Comparison of ENCODE assay signal across 25 cellular contexts in the genomic region with DNA sequence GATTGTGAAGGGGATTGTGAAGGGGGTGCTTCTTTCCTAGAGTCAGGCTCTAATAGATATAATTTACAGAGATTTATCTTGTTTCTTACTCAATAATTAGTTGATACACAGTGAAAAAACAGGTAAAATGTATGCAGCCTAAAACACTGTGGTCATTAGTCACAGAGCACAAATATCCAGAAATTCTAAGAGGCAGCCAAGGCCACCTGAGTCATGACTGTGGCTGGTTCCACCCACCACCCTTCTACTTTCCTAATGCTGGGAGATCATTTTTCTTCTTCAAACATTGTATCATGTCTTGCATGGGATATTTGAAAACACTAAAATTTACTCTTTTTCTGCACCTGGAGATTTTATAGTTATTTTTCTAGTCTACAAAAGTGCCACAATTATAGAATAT.
DNase-seq lines count a peak whose midpoint lies in the region; ATAC-seq and TF ChIP-seq lines count a peak whose summit lies in the region.
"Had no signal": no experiment of that assay in that cellular context is flagged by ENCODE, and none has a peak within 500 bp of the region (broad histone marks: within the 10 kb centered on the region; RNA-seq: fewer than 3 reads in every experiment).

No MANE protein-coding gene starts in this region.

- TF ChIP-seq POLR2A in adrenal gland (IDR thresholded peaks at IDR 0.05): no peak

- H3K36me3 ChIP-seq in GM23248 (ENCODE audit: low read depth) (no peaks in the 10 kb centered on the region), adrenal gland (replicated peaks in 1 of 2) (no peaks in the 10 kb centered on the region), thoracic aorta (no peaks in the 10 kb centered on the region), lower lobe of right lung (no peaks in the 10 kb centered on the region)
- H3K36me3 ChIP-seq: heart left ventricle had no signal

- H3K79me2 ChIP-seq in GM23248 (ENCODE audit: insufficient read depth): no peaks in the 10 kb centered on the region

- H4K20me1 ChIP-seq in GM23248 (ENCODE audit: insufficient read depth): no peaks in the 10 kb centered on the region

- in situ Hi-C loops in GM23248 (cut with MboI): no loop called here

- DNase-seq in GM23248 (peak; percentile 80), adrenal gland (peak; percentile 28 to 61 (median 53)), fibroblast of peridontal ligament (ENCODE audit: extremely low read depth) (peak; percentile 23), thoracic aorta (ENCODE audit: low spot score) (no peak), lower lobe of right lung (no peak), cerebellum (ENCODE audit: low spot score) (no peak), islet precursor cell (no peak)
- DNase-seq: activated CD4-positive, alpha-beta T cell treated with anti-CD3 and anti-CD28 coated beads for 48 hours; activated T-cell treated with anti-CD3 and anti-CD28 coated beads, Interleukin-2, amount 50 U/mL, for 4 hours; AML-193; CD8-positive, alpha-beta T cell; dorsolateral prefrontal cortex; heart left ventricle; KBM-7; left cardiac atrium; mesendoderm; MV-4-11; NCI-H524 treated with DMSO at 0.1 percent for 48 hours; nucleus accumbens; stimulated activated CD4-positive, alpha-beta T cell treated with anti-CD3 and anti-CD28 coated beads, Interleukin-12 subunit alpha, Interleukin-12 subunit beta, amount 100 ng/mL, for 4 hours; stimulated activated CD4-positive, alpha-beta T cell treated with anti-CD3 and anti-CD28 coated beads, Interleukin-4, amount 100 ng/mL, for 24 hours; stimulated activated naive CD4-positive, alpha-beta T cell; T-helper 17 cell; testis had no signal

- H3K27ac ChIP-seq in GM23248 (peak overlapping the region; percentile 38; the same call in 1 of the 2 replicates), adrenal gland (peak overlapping the region in 1 of 5 donors; percentile 29), thoracic aorta (no peak overlapping the region), lower lobe of right lung (no peak overlapping the region)
- H3K27ac ChIP-seq: dorsolateral prefrontal cortex, heart left ventricle, testis had no signal

- H3K4me1 ChIP-seq in GM23248 (ENCODE audit: insufficient read depth) (peaks cover 19% of the 10 kb centered on the region), adrenal gland (replicated peaks in 1 of 2) (no peaks in the 10 kb centered on the region), thoracic aorta (ENCODE audit: control insufficient read depth in 1 of 2, low read depth in 2 of 2) (no peaks in the 10 kb centered on the region), lower lobe of right lung (no peaks in the 10 kb centered on the region)
- H3K4me1 ChIP-seq: heart left ventricle, testis had no signal

- H2AFZ ChIP-seq in GM23248: no peak overlapping the region

- intact Hi-C loops in adrenal gland (cut with DNase I) (no loop called here), lower lobe of right lung (cut with DNase I) (no loop called here)

- TF ChIP-seq CTCF in adrenal gland (IDR thresholded peaks at IDR 0.05): no peak
- TF ChIP-seq CTCF in thoracic aorta (IDR thresholded peaks at IDR 0.05): no peak
- no peak for TF ChIP-seq CTCF in lower lobe of right lung (IDR thresholded peaks at IDR 0.05)

- peaks cover 9% of the 10 kb centered on the region for H3F3A ChIP-seq in GM23248 (ENCODE audit: insufficient read depth)

- H3K4me3 ChIP-seq in GM23248 (no peak overlapping the region), adrenal gland (no peak overlapping the region), thoracic aorta (no peak overlapping the region), lower lobe of right lung (no peak overlapping the region)
- H3K4me3 ChIP-seq: dorsolateral prefrontal cortex, heart left ventricle, SK-N-MC, testis had no signal

- no peak overlapping the region for H3K9ac ChIP-seq in GM23248

- H3K9me2 ChIP-seq in GM23248 (ENCODE audit: insufficient read depth): no peaks in the 10 kb centered on the region

- ATAC-seq in thoracic aorta (ENCODE audit: insufficient number of reproducible peaks, low FRiP score, low read depth) (peak; percentile 50), lower lobe of right lung (no peak)
- ATAC-seq: activated T-cell treated with anti-CD3 and anti-CD28 coated beads, Interleukin-2, amount 50 U/mL, for 4 hours; CD8-positive, alpha-beta T cell; heart left ventricle; left cardiac atrium; T-helper 17 cell had no signal

- H3K9me3 ChIP-seq in GM23248 (ENCODE audit: low read depth): no peaks in the 10 kb centered on the region
- H3K9me3 ChIP-seq in adrenal gland (replicated peaks in 1 of 3): no peaks in the 10 kb centered on the region
- H3K9me3 ChIP-seq in thoracic aorta: no peaks in the 10 kb centered on the region
- no peaks in the 10 kb centered on the region for H3K9me3 ChIP-seq in lower lobe of right lung
- H3K9me3 ChIP-seq: heart left ventricle, testis had no signal

- H3K27me3 ChIP-seq in GM23248 (replicated peaks; ENCODE audit: insufficient read depth) (no peaks in the 10 kb centered on the region), adrenal gland (no peaks in the 10 kb centered on the region), thoracic aorta (replicated peaks; ENCODE audit: insufficient read depth) (no peaks in the 10 kb centered on the region), lower lobe of right lung (ENCODE audit: low read depth) (no peaks in the 10 kb centered on the region)
- H3K27me3 ChIP-seq: heart left ventricle, testis had no signal

- peak overlapping the region; percentile 50 for H3K4me2 ChIP-seq in GM23248 (ENCODE audit: unreplicated experiment)

Comparison
In these comparisons a context has a peak if more than half of its experiments do, and no peak if none do; other contexts are left out.
1. DNase-seq: peak in GM23248 (single experiment), adrenal gland (7 of 7) and fibroblast of peridontal ligament (single experiment); none in thoracic aorta (single experiment), lower lobe of right lung (single experiment), cerebellum (single experiment) and islet precursor cell (single experiment).